In the genomic region with DNA sequence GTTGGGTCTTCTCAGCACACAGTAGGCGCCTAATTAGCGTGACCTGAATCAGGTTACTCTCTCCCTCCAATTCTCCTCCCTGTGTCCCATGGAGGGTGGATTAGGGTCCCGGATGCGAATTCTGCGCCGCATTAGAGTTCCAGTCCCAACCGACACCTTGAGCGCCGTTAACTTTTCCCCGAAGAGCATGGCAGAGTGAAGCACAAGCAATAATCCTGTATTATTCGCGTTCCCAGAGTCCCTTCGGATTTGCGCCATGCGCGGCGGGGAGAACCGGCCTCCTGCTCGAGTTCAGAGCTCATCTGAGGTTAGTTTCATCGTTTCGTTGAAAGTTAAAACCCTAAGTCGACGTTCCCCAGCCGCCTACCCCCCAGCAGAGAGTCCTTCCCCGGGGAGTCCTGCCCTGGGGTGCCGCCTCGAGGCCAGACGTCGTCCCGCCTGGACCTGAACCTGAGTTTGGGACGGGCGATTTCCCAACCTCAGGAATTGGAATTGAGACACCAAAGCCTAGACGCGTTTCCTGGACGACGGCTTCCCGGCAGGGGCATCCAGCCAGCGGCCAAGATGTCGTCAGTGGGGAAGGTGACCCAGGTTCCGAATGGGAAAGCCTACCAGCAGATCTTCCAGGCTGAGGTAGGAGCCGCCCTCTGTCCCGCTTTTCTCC, we compare ENCODE assay signal across 9 cellular contexts. TPM values are rescaled to one million over a fixed set of nuclear protein-coding genes. Genes with fewer than 3 reads are reported as not detected.
A peak's percentile ranks its signal among the peaks of the same experiment; 100 is the strongest.
DNase-seq lines count a peak whose midpoint lies in the region; ATAC-seq and TF ChIP-seq lines count a peak whose summit lies in the region.
"Had no signal": no experiment of that assay in that cellular context is flagged by ENCODE, and none has a peak within 500 bp of the region (broad histone marks: within the 10 kb centered on the region; RNA-seq: fewer than 3 reads in every experiment).

A gene (plus strand): TSS at position 160 of the 664 bp plus-strand sequence. CDS start 405 bp downstream, at position 565.

- WGBS in tibial nerve, 2 donors = 37 to 39% methylated on average over 39 to 41 of the region's 42 CpGs

- peak within 1 kb of the TSS; percentile 70 for H3K4me3 ChIP-seq in adipocyte (ENCODE audit: low read length)
- H3K4me3 ChIP-seq in fibroblast of pulmonary artery (replicated peaks; ENCODE audit: low read depth, low read length) = peak within 1 kb of the TSS; percentile 17
- peak within 1 kb of the TSS; percentile 7 to 33 for H3K4me3 ChIP-seq in muscle layer of colon (ENCODE audit: low read depth in 1 of 2, low read length in 2 of 2)
- H3K4me3 ChIP-seq in tibial nerve = peak within 1 kb of the TSS in 2 of 4 donors; percentile 9 to 38

- no peak for ATAC-seq in HG03520 (IDR thresholded peaks at IDR 0.05; ENCODE audit: unreplicated experiment)
- no peak for ATAC-seq in HG03135 (IDR thresholded peaks at IDR 0.05; ENCODE audit: unreplicated experiment)

- H3K36me3 ChIP-seq in adipocyte (ENCODE audit: control insufficient read depth, insufficient read depth, low read length, severe bottlenecking) (peaks cover 4% of the 10 kb centered on the region), muscle layer of colon (ENCODE audit: insufficient read depth, low read length) (peaks cover 12% of the 10 kb centered on the region), tibial nerve (peaks cover 0 to 37% (median 0%) of the 10 kb centered on the region in 3 donors)

- H3K27ac ChIP-seq in muscle layer of colon (ENCODE audit: low read depth, low read length) = no peak within 1 kb of the TSS
- no peak within 1 kb of the TSS for H3K27ac ChIP-seq in tibial nerve

- H3K4me1 ChIP-seq in adipocyte (ENCODE audit: control insufficient read depth, insufficient read depth, low read length) (peaks cover 10% of the 10 kb centered on the region), muscle layer of colon (ENCODE audit: insufficient read depth, low read length) (no peaks in the 10 kb centered on the region), tibial nerve (peaks cover 0 to 22% (median 8%) of the 10 kb centered on the region in 4 donors)

- no peak for TF ChIP-seq EP300 in tibial nerve (IDR thresholded peaks at IDR 0.05)

- H3K9me3 ChIP-seq in adipocyte (ENCODE audit: control insufficient read depth, low read length) (peaks cover 2% of the 10 kb centered on the region), muscle layer of colon (ENCODE audit: low read length) (no peaks in the 10 kb centered on the region), tibial nerve (peaks cover 0 to 7% (median 0%) of the 10 kb centered on the region in 4 donors)

- no peak within 1 kb of the TSS for H3K9ac ChIP-seq in adipocyte (ENCODE audit: low read length)
- H3K9ac ChIP-seq in muscle layer of colon (ENCODE audit: low read length) = no peak within 1 kb of the TSS

- no peak for TF ChIP-seq POLR2A in tibial nerve (IDR thresholded peaks at IDR 0.05)

- DNase-seq in adipocyte (ENCODE audit: low read depth) (peak; percentile 23), fibroblast of pulmonary artery (ENCODE audit: low read depth) (peak; percentile 58), tibial nerve (ENCODE audit: low spot score in 2 of 2) (peak; percentile 22 to 36), DMS79 treated with DMSO at 0.1 percent for 48 hours (lab: John Stamatoyannopoulos, UW) (no peak), SKM-1 (lab: John Stamatoyannopoulos, UW; ENCODE audit: unreplicated experiment) (no peak)
- DNase-seq: NCI-H1092 had no signal

- H3K27me3 ChIP-seq in adipocyte (replicated peaks; ENCODE audit: control insufficient read depth, insufficient read depth, low read length) = no peaks in the 10 kb centered on the region
- H3K27me3 ChIP-seq in muscle layer of colon (ENCODE audit: control insufficient read depth in 1 of 2, insufficient read depth in 2 of 2, low read length in 2 of 2) = peaks cover 0 to 4% of the 10 kb centered on the region in 2 donors
- H3K27me3 ChIP-seq in tibial nerve = no peaks in the 10 kb centered on the region

- no peak for TF ChIP-seq CTCF in fibroblast of pulmonary artery (IDR thresholded peaks at IDR 0.05; ENCODE audit: low read length, missing control alignments)
- no peak for TF ChIP-seq CTCF in tibial nerve (IDR thresholded peaks at IDR 0.05)

RNA-seq across cellular contexts. Expression of the gene that starts here (rescaled TPM):
- 10 to 100 TPM in 2 of 4 donors, 1 to 10 TPM in 2; 6.0 to 14.0 (median 11.7) TPM for total RNA-seq in tibial nerve

Comparison
In these comparisons a context has a peak if more than half of its experiments do, and no peak if none do; other contexts are left out.
1. DNase-seq: peak in adipocyte (single experiment), fibroblast of pulmonary artery (single experiment) and tibial nerve (2 of 2); none in DMS79 treated with DMSO at 0.1 percent for 48 hours (single experiment) and SKM-1 (single experiment).